ENCODE assay signal across 8 cellular contexts in genomic region chr6:12060780-12061619, GRCh38. TPM values are rescaled to one million over a fixed set of nuclear protein-coding genes. Genes with fewer than 3 reads are reported as not detected.
A peak's percentile ranks its signal among the peaks of the same experiment; 100 is the strongest.
DNase-seq lines count a peak whose midpoint lies in the region; ATAC-seq and TF ChIP-seq lines count a peak whose summit lies in the region.

No MANE protein-coding gene starts in this region.

- ATAC-seq in HG02759 (IDR thresholded peaks at IDR 0.05; ENCODE audit: unreplicated experiment) (peak; percentile 84), esophagus mucosa (peak; percentile 97)

- peak; percentile 91 for DNase-seq in GM12864 (ENCODE audit: low read depth)
- DNase-seq in NCI-H510A treated with DMSO at 0.1 percent for 48 hours (lab: John Stamatoyannopoulos, UW): peak; percentile 70
- peak; percentile 38 for DNase-seq in activated T-cell treated with anti-CD3 and anti-CD28 coated beads for 1 hour (ENCODE audit: low read depth)
- DNase-seq in nephron progenitor cell: peak; percentile 42
- DNase-seq in stromal cell of bone marrow (ENCODE audit: low read depth): peak; percentile 19
- DNase-seq in HCEC 1CT: no peak

- H3K9me3 Mint-ChIP-seq in nephron progenitor cell: no peaks in the 10 kb centered on the region

- peak overlapping the region; percentile 49 for H3K4me3 ChIP-seq in GM12864 (ENCODE audit: low read depth, low read length)

- H3K4me1 Mint-ChIP-seq in nephron progenitor cell: peaks cover 34% of the 10 kb centered on the region

- H3K27ac Mint-ChIP-seq in nephron progenitor cell: peak overlapping the region; percentile 70

- TF ChIP-seq CTCF in GM12864 (IDR thresholded peaks at IDR 0.05; ENCODE audit: low read depth, low read length, missing control alignments): no peak
- no peak for TF ChIP-seq CTCF in nephron progenitor cell (IDR thresholded peaks at IDR 0.05)

- no peaks in the 10 kb centered on the region for H3K36me3 Mint-ChIP-seq in nephron progenitor cell (ENCODE audit: low read depth)

- H3K4me3 Mint-ChIP-seq in nephron progenitor cell: peak overlapping the region; percentile 41

- no peaks in the 10 kb centered on the region for H3K27me3 Mint-ChIP-seq in nephron progenitor cell (ENCODE audit: low read depth, poor library complexity)

RNA-seq across cellular contexts. Expression of gene HIVEP1, which starts 48.9 kb away (rescaled TPM):
- 23.7 TPM for total RNA-seq in esophagus mucosa
